10 cellular contexts compared by ENCODE assay signal in genomic region chr7:48255046-48255445, GRCh38.
DNase-seq lines count a peak whose midpoint lies in the region; ATAC-seq, FAIRE-seq and TF ChIP-seq lines count a peak whose summit lies in the region.
"Had no signal": no experiment of that assay in that cellular context is flagged by ENCODE, and none has a peak within 500 bp of the region (broad histone marks: within the 10 kb centered on the region; RNA-seq: fewer than 3 reads in every experiment).

No MANE protein-coding gene starts in this region.

- DNase-seq in AG08395 (ENCODE audit: low spot score) (peak; percentile 17), brain microvascular endothelial cell (peak; percentile 76), NCI-H524 treated with DMSO at 0.1 percent for 48 hours (lab: John Stamatoyannopoulos, UW) (no peak), SJCRH30 (no peak), pancreas (no peak), right atrium auricular region (ENCODE audit: low spot score) (no peak)
- DNase-seq: CD8-positive, alpha-beta memory T cell; effector CD8-positive, alpha-beta T cell had no signal

- FAIRE-seq in pancreas (lab: Jason Lieb, UNC), result no peak

- no peak for TF ChIP-seq CTCF in brain microvascular endothelial cell (IDR thresholded peaks at IDR 0.05; ENCODE audit: low read depth, low read length, missing control alignments)
- no peak for TF ChIP-seq CTCF in pancreas (IDR thresholded peaks at IDR 0.05)
- no peak for TF ChIP-seq CTCF in right atrium auricular region (IDR thresholded peaks at IDR 0.05)

- H3K4me1 ChIP-seq in SJCRH30 (no peaks in the 10 kb centered on the region; the same call in 1 of the 2 replicates), pancreas (no peaks in the 10 kb centered on the region), right atrium auricular region (no peaks in the 10 kb centered on the region)

- H3K27me3 ChIP-seq in brain microvascular endothelial cell (replicated peaks), result no peaks in the 10 kb centered on the region
- no peaks in the 10 kb centered on the region for H3K27me3 ChIP-seq in SJCRH30
- H3K27me3 ChIP-seq in pancreas, result no peaks in the 10 kb centered on the region
- no peaks in the 10 kb centered on the region for H3K27me3 ChIP-seq in right atrium auricular region

- no peaks in the 10 kb centered on the region for H3K9me3 ChIP-seq in SJCRH30 (replicated peaks)
- H3K9me3 ChIP-seq in pancreas, result no peaks in the 10 kb centered on the region
- H3K9me3 ChIP-seq in right atrium auricular region, result peaks cover 0 to 4% of the 10 kb centered on the region in 2 donors

- WGBS in pancreas, 2 donors, result 14% methylated on average over 1 of the region's 1 CpG

- no peak overlapping the region for H3K4me3 ChIP-seq in brain microvascular endothelial cell (ENCODE audit: low read depth, low read length)
- no peak overlapping the region for H3K4me3 ChIP-seq in SJCRH30
- H3K4me3 ChIP-seq in pancreas, result no peak overlapping the region
- no peak overlapping the region for H3K4me3 ChIP-seq in right atrium auricular region

- no peaks in the 10 kb centered on the region for H3K36me3 ChIP-seq in brain microvascular endothelial cell (replicated peaks)
- H3K36me3 ChIP-seq in SJCRH30, result no peaks in the 10 kb centered on the region
- no peaks in the 10 kb centered on the region for H3K36me3 ChIP-seq in pancreas
- no peaks in the 10 kb centered on the region for H3K36me3 ChIP-seq in right atrium auricular region

- intact Hi-C loops in pancreas (cut with DNase I), result no loop called here

- peak; percentile 45 for ATAC-seq in GM18511 (IDR thresholded peaks at IDR 0.05; ENCODE audit: unreplicated experiment)
- peak; percentile 43 for ATAC-seq in HG03175 (IDR thresholded peaks at IDR 0.05; ENCODE audit: unreplicated experiment)
- ATAC-seq in pancreas, result no peak

- H3K27ac ChIP-seq in brain microvascular endothelial cell (peak overlapping the region; percentile 53), SJCRH30 (no peak overlapping the region), pancreas (no peak overlapping the region), right atrium auricular region (no peak overlapping the region)

- in situ Hi-C loops in brain microvascular endothelial cell (cut with HindIII; ENCODE audit: low pct_ligation_motif_present, low sequenced_read_pairs), result no loop called here

Comparison
In these comparisons a context has a peak if more than half of its experiments do, and no peak if none do; other contexts are left out.
1. DNase-seq: peak in AG08395 (single experiment) and brain microvascular endothelial cell (single experiment); none in NCI-H524 treated with DMSO at 0.1 percent for 48 hours (single experiment), SJCRH30 (0 of 2), pancreas (0 of 6) and right atrium auricular region (single experiment).
2. ATAC-seq: peak in GM18511 (single experiment) and HG03175 (single experiment); none in pancreas (0 of 4).